ENCODE assay signal across 18 cellular contexts in the genomic region with DNA sequence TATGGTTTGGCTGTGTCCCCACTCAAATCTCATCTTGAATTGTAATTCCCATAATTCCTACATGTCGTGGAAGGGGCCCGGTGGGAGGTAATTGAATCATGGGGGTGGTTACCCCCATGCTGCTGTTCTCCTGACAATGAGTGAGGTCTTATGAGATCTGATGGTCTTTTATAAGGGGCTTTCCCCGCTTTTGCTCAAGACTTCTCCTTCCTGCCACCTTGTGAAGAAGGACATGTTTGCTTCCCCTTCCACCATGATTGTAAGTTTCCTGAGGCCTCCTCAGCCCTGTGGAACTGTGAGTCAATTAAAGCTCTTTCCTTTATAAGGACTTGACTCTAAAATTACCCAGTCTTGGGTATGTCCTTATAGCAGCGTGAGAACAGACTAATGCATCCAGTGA. TPM values are rescaled to one million over a fixed set of nuclear protein-coding genes. Genes with fewer than 3 reads are reported as not detected.
"Had no signal": no experiment of that assay in that cellular context is flagged by ENCODE, and none has a peak within 500 bp of the region (broad histone marks: within the 10 kb centered on the region; RNA-seq: fewer than 3 reads in every experiment).

No MANE protein-coding gene starts in this region.

RNA-seq across cellular contexts. Expression of a gene that starts 1.8 kb away (rescaled TPM):
- total RNA-seq: activated CD4-positive, alpha-beta memory T cell treated with anti-CD3 and anti-CD28 coated beads for 36 hours; activated CD4-positive, alpha-beta T cell treated with anti-CD3 and anti-CD28 coated beads for 36 hours; activated CD4-positive, alpha-beta T cell treated with anti-CD3 and anti-CD28 coated beads, Interleukin-2, amount 10 ng/mL, durations not matched to agents 24 days and 14 days; activated T-helper 1 cell treated with anti-CD3 and anti-CD28 coated beads, Interleukin-12 subunit alpha, Interleukin-12 subunit beta, Interleukin-2, Interleukin-4 antibody, amounts not matched to agents 30 ng/mL and 10 ng/mL and 1 ng/mL, durations not matched to agents 14 hours and 24 hours and 36 hours; activated T-helper 2 cell treated with anti-CD3 and anti-CD28 coated beads, Interferon-gamma antibody, Interleukin-2, Interleukin-4, amounts not matched to agents 10 μg/mL and 5 μg/mL and 100 μg/mL, durations not matched to agents 14 hours and 24 hours and 36 hours; bronchial epithelial cell; dermis blood vessel endothelial cell; foreskin keratinocyte had no signal

RNA-seq across cellular contexts. Expression of a gene that starts 2.8 kb away (rescaled TPM):
- total RNA-seq: activated CD4-positive, alpha-beta memory T cell treated with anti-CD3 and anti-CD28 coated beads for 36 hours; activated CD4-positive, alpha-beta T cell treated with anti-CD3 and anti-CD28 coated beads, Interleukin-2, amount 10 ng/mL, durations not matched to agents 24 days and 14 days; activated CD8-positive, alpha-beta memory T cell treated with anti-CD3 and anti-CD28 coated beads for 36 hours; activated CD8-positive, alpha-beta T cell treated with anti-CD3 and anti-CD28 coated beads, Interleukin-2, amount 10 ng/mL, durations not matched to agents 7 days and 5 days; activated naive CD4-positive, alpha-beta T cell treated with anti-CD3 and anti-CD28 coated beads for 36 hours; activated naive CD4-positive, alpha-beta T cell treated with anti-CD3 and anti-CD28 coated beads, Interleukin-2, amount 50 U/mL, for 72 hours; activated T-helper 1 cell treated with anti-CD3 and anti-CD28 coated beads, Interleukin-12 subunit alpha, Interleukin-12 subunit beta, Interleukin-2, Interleukin-4 antibody, amounts not matched to agents 30 ng/mL and 10 ng/mL and 1 ng/mL, durations not matched to agents 14 hours and 24 hours and 36 hours; T-helper 1 cell treated with Interleukin-12 subunit alpha and Interleukin-12 subunit beta and Interleukin-4 antibody, amounts not matched to agents 30 ng/mL and 1 ng/mL, for 36 hours had no signal

RNA-seq across cellular contexts. Expression of a gene that starts 28.9 kb away (rescaled TPM):
- total RNA-seq: activated CD4-positive, alpha-beta memory T cell treated with anti-CD3 and anti-CD28 coated beads for 36 hours; activated CD4-positive, alpha-beta T cell treated with anti-CD3 and anti-CD28 coated beads for 36 hours; activated CD4-positive, alpha-beta T cell treated with anti-CD3 and anti-CD28 coated beads, Interleukin-2, amount 10 ng/mL, durations not matched to agents 24 days and 14 days; activated CD8-positive, alpha-beta memory T cell treated with anti-CD3 and anti-CD28 coated beads for 36 hours; activated CD8-positive, alpha-beta memory T cell treated with anti-CD3 and anti-CD28 coated beads, Interleukin-2, amount 10 ng/mL, durations not matched to agents 7 days and 5 days; activated CD8-positive, alpha-beta T cell treated with anti-CD3 and anti-CD28 coated beads, Interleukin-2, amount 10 ng/mL, durations not matched to agents 7 days and 5 days; activated naive CD4-positive, alpha-beta T cell treated with anti-CD3 and anti-CD28 coated beads for 36 hours; activated naive CD4-positive, alpha-beta T cell treated with anti-CD3 and anti-CD28 coated beads, Interleukin-2, amount 50 U/mL, for 72 hours; activated T-helper 1 cell treated with anti-CD3 and anti-CD28 coated beads, Interleukin-12 subunit alpha, Interleukin-12 subunit beta, Interleukin-2, Interleukin-4 antibody, amounts not matched to agents 30 ng/mL and 10 ng/mL and 1 ng/mL, durations not matched to agents 14 hours and 24 hours and 36 hours; activated T-helper 2 cell treated with anti-CD3 and anti-CD28 coated beads, Interferon-gamma antibody, Interleukin-2, Interleukin-4, amounts not matched to agents 10 μg/mL and 5 μg/mL and 100 μg/mL, durations not matched to agents 14 hours and 24 hours and 36 hours; astrocyte; bronchial epithelial cell; cerebellum; dermis blood vessel endothelial cell; esophagus muscularis mucosa; foreskin keratinocyte; gastrocnemius medialis; T-helper 1 cell treated with Interleukin-12 subunit alpha and Interleukin-12 subunit beta and Interleukin-4 antibody, amounts not matched to agents 30 ng/mL and 1 ng/mL, for 36 hours had no signal
